ENCODE assay signal across 27 cellular contexts in genomic region chr6:81987293-81987692, GRCh38.
"Had no signal": no experiment of that assay in that cellular context is flagged by ENCODE, and none has a peak within 500 bp of the region (broad histone marks: within the 10 kb centered on the region; RNA-seq: fewer than 3 reads in every experiment).

No MANE protein-coding gene starts in this region.

- H3K4me2 ChIP-seq: KMS-11 had no signal

- H3K9me3 ChIP-seq: adrenal gland had no signal

- H3K9ac ChIP-seq: KMS-11 had no signal

- H3K36me3 ChIP-seq: adrenal gland had no signal

- H3K4me1 ChIP-seq: adrenal gland had no signal

- DNase-seq: activated CD4-positive, alpha-beta T cell treated with anti-CD3 and anti-CD28 coated beads for 48 hours; activated CD4-positive, alpha-beta T cell treated with anti-CD3 and anti-CD28 coated beads, Interleukin-2, amount 50 U/mL, for 4 hours; activated CD4-positive, CD25-positive, alpha-beta regulatory T cell treated with anti-CD3 and anti-CD28 coated beads, Interleukin-2, amount 50 U/mL, for 72 hours; activated CD8-positive, alpha-beta memory T cell treated with anti-CD3 and anti-CD28 coated beads, Interleukin-2, amount 50 U/mL, for 48 hours; activated CD8-positive, alpha-beta T cell treated with anti-CD3 and anti-CD28 coated beads, Interleukin-2, amount 10 ng/mL, durations not matched to agents 7 days and 5 days; activated naive CD4-positive, alpha-beta T cell treated with anti-CD3 and anti-CD28 coated beads, Interleukin-2, amount 50 U/mL, for 16 hours; activated naive CD8-positive, alpha-beta T cell treated with anti-CD3 and anti-CD28 coated beads, Interleukin-2, amount 10 ng/mL, durations not matched to agents 7 days and 5 days; activated T-cell treated with anti-CD3 and anti-CD28 coated beads, Interleukin-2, amount 50 U/mL, for 1 hour; adrenal gland; aorta; central memory CD4-positive, alpha-beta T cell; MM.1S; NCI-H1092; NCI-H1417; NCI-H1930; NCI-H2171; NCI-H2227 treated with DMSO at 0.1 percent for 48 hours; NCI-H510A; NCI-H526 treated with DMSO at 0.1 percent for 48 hours; NCI-H82; RPMI8226; T-helper 1 cell had no signal

- FAIRE-seq: bronchial epithelial cell had no signal

- H3K27me3 ChIP-seq: adrenal gland had no signal

- H3K4me3 ChIP-seq: adrenal gland, SK-N-MC had no signal

- H3K27ac ChIP-seq: adrenal gland, KMS-11, SK-N-MC had no signal

- ATAC-seq: activated CD8-positive, alpha-beta T cell treated with anti-CD3 and anti-CD28 coated beads, Interleukin-2, amount 10 ng/mL, durations not matched to agents 7 days and 5 days; Panc1; Right ventricle myocardium inferior had no signal
